Comparison of ENCODE assay signal across 23 cellular contexts in the genomic region with DNA sequence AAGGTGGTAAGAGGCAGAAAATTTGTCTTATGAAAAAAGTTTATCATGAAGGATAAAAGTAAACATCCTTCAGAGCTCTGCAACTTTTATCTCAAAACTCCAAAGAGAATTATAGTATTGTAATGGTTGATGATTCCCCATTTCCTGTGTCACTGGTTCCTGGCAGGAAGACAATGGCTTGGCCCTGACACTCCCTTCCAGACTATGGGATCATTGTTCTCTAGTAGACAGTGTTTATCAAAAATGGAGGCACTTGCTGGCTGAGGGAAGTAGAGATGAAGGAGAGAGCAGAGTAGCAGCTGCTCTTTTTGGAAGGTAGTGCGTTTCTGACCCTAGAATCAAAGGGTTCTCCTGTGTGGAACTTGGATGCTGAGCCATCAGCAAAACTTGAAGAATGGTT.
DNase-seq lines count a peak whose midpoint lies in the region; ATAC-seq and TF ChIP-seq lines count a peak whose summit lies in the region.
"Had no signal": no experiment of that assay in that cellular context is flagged by ENCODE, and none has a peak within 500 bp of the region (broad histone marks: within the 10 kb centered on the region; RNA-seq: fewer than 3 reads in every experiment).

No MANE protein-coding gene starts in this region.

- H3K36me3 Mint-ChIP-seq in Caco-2 (ENCODE audit: insufficient read depth, unreplicated experiment): no peaks in the 10 kb centered on the region
- H3K36me3 Mint-ChIP-seq: IgD-negative memory B cell, T-cell had no signal

- no peak overlapping the region for H3K4me3 ChIP-seq in Caco-2 (ENCODE audit: low read depth, low read length)
- H3K4me3 ChIP-seq: body of pancreas, upper lobe of left lung had no signal

- intact Hi-C loops in Caco-2 (cut with micrococcal nuclease; ENCODE audit: unreplicated experiment): loop anchor here (1.0 to 5.0 kb wide), 4 partner anchors 85 to 158 kb away; no protein-coding TSS in a partner anchor

- CTCF ChIA-PET in Caco-2 (lab: Charles Lee): interaction anchor here (0.6 kb wide), 1 partner anchor 126 kb away, joined by 4 read pairs; no protein-coding TSS in a partner anchor

- no peak for TF ChIP-seq CTCF in Caco-2 (IDR thresholded peaks at IDR 0.05; ENCODE audit: insufficient read depth in 1 of 2, low read depth in 1 of 2, low read length in 1 of 2, severe bottlenecking in 1 of 2, unreplicated experiment in 1 of 2)

- no peak for ATAC-seq in HG03159 (IDR thresholded peaks at IDR 0.05; ENCODE audit: unreplicated experiment)
- ATAC-seq: body of pancreas; stimulated activated naive CD8-positive, alpha-beta T cell treated with anti-CD3 and anti-CD28 coated beads, Interleukin-15, Interleukin-2, amounts not matched to agents 100 U/mL and 50 U/mL, for 24 hours; T-cell had no signal

- H3K27me3 ChIP-seq in Caco-2 (replicated peaks; ENCODE audit: control insufficient read depth, insufficient read depth, low read length): no peaks in the 10 kb centered on the region
- H3K27me3 ChIP-seq: body of pancreas, upper lobe of left lung had no signal

- H3K27me3 Mint-ChIP-seq in Caco-2 (ENCODE audit: insufficient read depth, unreplicated experiment): no peaks in the 10 kb centered on the region

- H3K36me3 ChIP-seq in Caco-2 (ENCODE audit: control insufficient read depth, insufficient read depth, low read length): no peaks in the 10 kb centered on the region
- H3K36me3 ChIP-seq: upper lobe of left lung had no signal

- H3K27ac Mint-ChIP-seq in Caco-2 (ENCODE audit: unreplicated experiment): peak overlapping the region; percentile 52
- H3K27ac Mint-ChIP-seq: CD8-positive, alpha-beta memory T cell; H9; IgD-negative memory B cell; nephron; T-cell had no signal

- peaks cover 20% of the 10 kb centered on the region for H3K4me1 Mint-ChIP-seq in Caco-2 (ENCODE audit: low read depth, unreplicated experiment)
- H3K4me1 Mint-ChIP-seq: CD8-positive, alpha-beta memory T cell; IgD-negative memory B cell; nephron; T-cell had no signal

- peaks cover 14% of the 10 kb centered on the region for H3K9me3 Mint-ChIP-seq in Caco-2 (ENCODE audit: unreplicated experiment)
- H3K9me3 Mint-ChIP-seq: CD8-positive, alpha-beta memory T cell; H9; IgD-negative memory B cell had no signal

- no TSS peak for BruUV-seq in Caco-2 (replicated peaks; lab: Mats Ljungman, UMichigan)

- H3K4me1 ChIP-seq in Caco-2: peaks cover 18% of the 10 kb centered on the region
- H3K4me1 ChIP-seq: body of pancreas, upper lobe of left lung had no signal

- H3K9me3 ChIP-seq in Caco-2: no peaks in the 10 kb centered on the region
- H3K9me3 ChIP-seq: body of pancreas, upper lobe of left lung had no signal

- POLR2A ChIA-PET in Caco-2 (lab: Charles Lee): no interaction called here

- DNase-seq in Caco-2 (peak in 1 of 2 experiments; percentile 7), anterior cingulate cortex (lab: John Stamatoyannopoulos, UW) (peak in 30 of 58 donors; percentile 4 to 84 (median 38)), hippocampal formation (lab: John Stamatoyannopoulos, UW) (peak; percentile 60 to 88), pons (ENCODE audit: low spot score) (peak; percentile 98), dedifferentiated amniotic fluid mesenchymal stem cell (ENCODE audit: extremely low spot score) (no peak)
- DNase-seq in activated effector memory CD4-positive, alpha-beta T cell treated with Interleukin-2 at 50 U/mL for 16 hours: no peak
- DNase-seq: activated CD4-positive, alpha-beta T cell treated with anti-CD3 and anti-CD28 coated beads, Interleukin-2, amount 50 U/mL, for 48 hours; activated naive CD4-positive, alpha-beta T cell treated with anti-CD3 and anti-CD28 coated beads, Interleukin-2, amount 50 U/mL, for 16 hours; activated T-cell treated with anti-CD3 and anti-CD28 coated beads, Interleukin-2, amount 50 U/mL, for 1 hour; body of pancreas; CD8-positive, alpha-beta memory T cell; erythroblast; H9; NCI-H2029; NCI-H446; retina; SHP77; stimulated activated naive CD8-positive, alpha-beta T cell treated with anti-CD3 and anti-CD28 coated beads, Interleukin-15, Interleukin-2, amounts not matched to agents 100 U/mL and 50 U/mL, for 24 hours; T-cell; upper lobe of left lung had no signal

- no peak overlapping the region for H3K4me3 Mint-ChIP-seq in Caco-2 (ENCODE audit: unreplicated experiment)
- H3K4me3 Mint-ChIP-seq: CD8-positive, alpha-beta memory T cell; H9; IgD-negative memory B cell; nephron; T-cell had no signal

Comparison
In these comparisons a context has a peak if more than half of its experiments do, and no peak if none do; other contexts are left out.
1. DNase-seq: peak in anterior cingulate cortex (30 of 58), hippocampal formation (2 of 2) and pons (single experiment); none in activated effector memory CD4-positive, alpha-beta T cell treated with Interleukin-2 at 50 U/mL for 16 hours (single experiment) and dedifferentiated amniotic fluid mesenchymal stem cell (single experiment).